In the genomic region with DNA sequence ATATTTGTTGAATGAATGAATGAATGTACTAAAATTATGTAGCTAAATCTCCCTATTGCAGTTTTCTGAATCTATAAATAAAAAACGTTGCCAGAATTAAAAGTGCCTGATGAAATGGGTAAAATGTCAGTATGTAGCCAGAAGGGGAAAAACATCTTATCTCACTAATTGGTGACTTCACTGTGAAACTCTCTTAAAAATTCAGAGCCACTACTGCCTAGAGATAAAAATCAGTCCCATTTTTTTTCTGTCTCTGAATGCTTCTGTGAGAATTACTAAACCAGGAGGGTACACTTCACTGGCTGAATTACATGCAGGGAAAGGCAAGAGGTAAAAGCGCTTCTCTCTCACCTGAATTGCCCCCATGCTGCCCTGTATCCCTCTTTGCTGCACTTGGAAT, we compare ENCODE assay signal across 17 cellular contexts.
"Had no signal": no experiment of that assay in that cellular context is flagged by ENCODE, and none has a peak within 500 bp of the region (broad histone marks: within the 10 kb centered on the region; RNA-seq: fewer than 3 reads in every experiment).

No MANE protein-coding gene starts in this region.

- H3K27ac Mint-ChIP-seq: activated CD4-positive, alpha-beta T cell treated with anti-CD3 and anti-CD28 coated beads for 36 hours; activated naive CD8-positive, alpha-beta T cell treated with anti-CD3 and anti-CD28 coated beads for 36 hours; brain; naive thymus-derived CD8-positive, alpha-beta T cell had no signal

- H3K36me3 Mint-ChIP-seq: activated naive CD8-positive, alpha-beta T cell treated with anti-CD3 and anti-CD28 coated beads for 36 hours; brain; naive thymus-derived CD8-positive, alpha-beta T cell had no signal

- H3K27me3 ChIP-seq: colonic mucosa, gastrocnemius medialis, stomach, upper lobe of left lung had no signal

- H3K4me1 ChIP-seq: colonic mucosa, gastrocnemius medialis, left ventricle myocardium inferior, psoas muscle, stomach, upper lobe of left lung had no signal

- ATAC-seq: activated CD4-positive, alpha-beta T cell treated with anti-CD3 and anti-CD28 coated beads for 36 hours; gastrocnemius medialis; naive thymus-derived CD8-positive, alpha-beta T cell; psoas muscle; right cardiac atrium had no signal

- DNase-seq: activated CD4-positive, alpha-beta T cell treated with anti-CD3 and anti-CD28 coated beads for 36 hours; activated CD4-positive, alpha-beta T cell treated with anti-CD3 and anti-CD28 coated beads, Interleukin-2, amount 50 U/mL, for 48 hours; activated naive CD8-positive, alpha-beta T cell treated with anti-CD3 and anti-CD28 coated beads for 36 hours; activated T-cell treated with anti-CD3 and anti-CD28 coated beads for 4 hours; central memory CD4-positive, alpha-beta T cell; colonic mucosa; gastrocnemius medialis; head of caudate nucleus; kidney glomerular epithelial cell; left ventricle myocardium inferior; mammary epithelial cell; naive thymus-derived CD8-positive, alpha-beta T cell; psoas muscle; right cardiac atrium; stomach; upper lobe of left lung had no signal

- H3K4me3 Mint-ChIP-seq: activated CD4-positive, alpha-beta T cell treated with anti-CD3 and anti-CD28 coated beads for 36 hours; activated naive CD8-positive, alpha-beta T cell treated with anti-CD3 and anti-CD28 coated beads for 36 hours; brain; naive thymus-derived CD8-positive, alpha-beta T cell had no signal

- H3K9me3 ChIP-seq: colonic mucosa, gastrocnemius medialis, left ventricle myocardium inferior, psoas muscle, stomach, upper lobe of left lung had no signal

- H3K4me1 Mint-ChIP-seq: activated CD4-positive, alpha-beta T cell treated with anti-CD3 and anti-CD28 coated beads for 36 hours; activated naive CD8-positive, alpha-beta T cell treated with anti-CD3 and anti-CD28 coated beads for 36 hours; naive thymus-derived CD8-positive, alpha-beta T cell had no signal

- H3K36me3 ChIP-seq: colonic mucosa, gastrocnemius medialis, left ventricle myocardium inferior, stomach, upper lobe of left lung had no signal

- H3K4me3 ChIP-seq: colonic mucosa, gastrocnemius medialis, left ventricle myocardium inferior, psoas muscle, stomach, upper lobe of left lung had no signal

- H3K27ac ChIP-seq: colonic mucosa, gastrocnemius medialis, left ventricle myocardium inferior, psoas muscle, stomach, upper lobe of left lung had no signal
